In genomic region chr2:239393401-239393940, GRCh38 we compare ENCODE assay signal across 14 cellular contexts. TPM values are rescaled to one million over a fixed set of nuclear protein-coding genes. Genes with fewer than 3 reads are reported as not detected.
A peak's percentile ranks its signal among the peaks of the same experiment; 100 is the strongest.
DNase-seq lines count a peak whose midpoint lies in the region; ATAC-seq, FAIRE-seq and TF ChIP-seq lines count a peak whose summit lies in the region.
"Had no signal": no experiment of that assay in that cellular context is flagged by ENCODE, and none has a peak within 500 bp of the region (broad histone marks: within the 10 kb centered on the region; RNA-seq: fewer than 3 reads in every experiment).

No MANE protein-coding gene starts in this region.

- TF ChIP-seq POLR2A in right lobe of liver (IDR thresholded peaks at IDR 0.05): no peak
- TF ChIP-seq POLR2A in HepG2 (IDR thresholded peaks at IDR 0.05; ENCODE audit: insufficient read depth in 1 of 2, low read depth in 2 of 2, low read length in 2 of 2): no peak

- peaks cover 30% of the 10 kb centered on the region for H3K36me3 Mint-ChIP-seq in dendritic cell treated with granulocyte-macrophage colony-stimulating factor and Interleukin-4, amounts not matched to agents 40 ng/mL and 50 ng/mL, for 4 days (ENCODE audit: low read depth)
- H3K36me3 Mint-ChIP-seq in mesothelial cell of epicardium: peaks cover 7% of the 10 kb centered on the region
- H3K36me3 Mint-ChIP-seq in naive thymus-derived CD4-positive, alpha-beta T cell: peaks cover 0 to 19% (median 6%) of the 10 kb centered on the region in 5 donors

- H4K20me1 ChIP-seq in HepG2 (ENCODE audit: insufficient read depth, low read length): peaks cover 60% of the 10 kb centered on the region

- no peaks in the 10 kb centered on the region for H3K27me3 Mint-ChIP-seq in dendritic cell treated with granulocyte-macrophage colony-stimulating factor and Interleukin-4, amounts not matched to agents 40 ng/mL and 50 ng/mL, for 4 days
- no peaks in the 10 kb centered on the region for H3K27me3 Mint-ChIP-seq in mesothelial cell of epicardium (ENCODE audit: low read depth)
- H3K27me3 Mint-ChIP-seq in naive thymus-derived CD4-positive, alpha-beta T cell: no peaks in the 10 kb centered on the region
- H3K27me3 Mint-ChIP-seq: CD4-positive, alpha-beta T cell had no signal

- H2AFZ ChIP-seq in HepG2 (ENCODE audit: low read length): no peak overlapping the region

- POLR2A ChIA-PET in HepG2 (lab: Yijun Ruan, JAX): interaction anchor here (5.1 kb wide), 1 partner anchor 8 kb away, joined by 20 read pairs; the partner anchor contains the start of gene HDAC4
- POLR2A ChIA-PET in naive thymus-derived CD4-positive, alpha-beta T cell (lab: Charles Lee): interaction anchor here (1.3 to 2.0 kb wide), 2 partner anchors 65 to 97 kb away, joined by 4 to 7 read pairs; no protein-coding TSS in a partner anchor

- in situ Hi-C loops in HepG2 (cut with HindIII; ENCODE audit: extremely low pct_ligation_motif_present, low pct_unique_long_range_greater_than_20kb): no loop called here
- in situ Hi-C loops in brain microvascular endothelial cell (cut with HindIII; ENCODE audit: low pct_ligation_motif_present, low sequenced_read_pairs): no loop called here

- H3K9me3 ChIP-seq in right lobe of liver (no peaks in the 10 kb centered on the region), HepG2 (ENCODE audit: low read length) (no peaks in the 10 kb centered on the region)
- no peaks in the 10 kb centered on the region for H3K9me3 ChIP-seq in naive thymus-derived CD4-positive, alpha-beta T cell (ENCODE audit: control insufficient read depth in 2 of 3, low read length in 3 of 3)
- H3K9me3 ChIP-seq: esophagus squamous epithelium had no signal

- H3K4me3 ChIP-seq in right lobe of liver (no peak overlapping the region), HepG2 (replicated peaks in 1 of 3; ENCODE audit: insufficient read depth in 1 of 3, low read depth in 2 of 3, low read length in 3 of 3) (no peak overlapping the region), brain microvascular endothelial cell (ENCODE audit: low read depth, low read length) (no peak overlapping the region)
- H3K4me3 ChIP-seq in naive thymus-derived CD4-positive, alpha-beta T cell (ENCODE audit: low read length): no peak overlapping the region
- H3K4me3 ChIP-seq: esophagus squamous epithelium had no signal

- H3K27me3 ChIP-seq in right lobe of liver: no peaks in the 10 kb centered on the region
- no peaks in the 10 kb centered on the region for H3K27me3 ChIP-seq in HepG2 (ENCODE audit: control insufficient read depth in 1 of 2, insufficient read depth in 2 of 2, low read length in 2 of 2)
- no peaks in the 10 kb centered on the region for H3K27me3 ChIP-seq in brain microvascular endothelial cell (replicated peaks)
- H3K27me3 ChIP-seq in naive thymus-derived CD4-positive, alpha-beta T cell (ENCODE audit: control insufficient read depth in 2 of 2, insufficient read depth in 2 of 2, low read length in 2 of 2): no peaks in the 10 kb centered on the region
- H3K27me3 ChIP-seq: esophagus squamous epithelium had no signal

- H3K79me2 ChIP-seq in HepG2 (ENCODE audit: insufficient read depth, low read length): peaks cover 84% of the 10 kb centered on the region

- no peak for FAIRE-seq in HepG2 (lab: Jason Lieb, UNC)
- FAIRE-seq: kidney had no signal

- no peak overlapping the region for H3K4me3 Mint-ChIP-seq in dendritic cell treated with granulocyte-macrophage colony-stimulating factor and Interleukin-4, amounts not matched to agents 40 ng/mL and 50 ng/mL, for 4 days
- H3K4me3 Mint-ChIP-seq in mesothelial cell of epicardium: no peak overlapping the region
- H3K4me3 Mint-ChIP-seq in naive thymus-derived CD4-positive, alpha-beta T cell: peak overlapping the region in 1 of 10 donors; percentile 14
- H3K4me3 Mint-ChIP-seq: CD4-positive, alpha-beta T cell had no signal

- TF ChIP-seq EP300 in HepG2 (IDR thresholded peaks at IDR 0.05; ENCODE audit: low read depth in 2 of 2, low read length in 2 of 2) (no peak), HepG2 (CRISPR knock-in tag; IDR thresholded peaks at IDR 0.05; ENCODE audit: borderline replicate concordance) (no peak)

- DNase-seq in right lobe of liver (peak; percentile 43 to 60 (median 58)), HepG2 (ENCODE audit: low spot score) (no peak), mesothelial cell of epicardium (ENCODE audit: low spot score in 2 of 2, unreplicated experiment in 2 of 2) (no peak), brain microvascular endothelial cell (no peak), NCI-H187 treated with DMSO at 0.1 percent for 48 hours (lab: John Stamatoyannopoulos, UW) (no peak)
- no peak for DNase-seq in naive thymus-derived CD4-positive, alpha-beta T cell
- DNase-seq: CD4-positive, alpha-beta T cell; cerebellar nuclear complex; esophagus squamous epithelium; kidney; MM.1S had no signal

- no TSS peak for BruUV-seq in HepG2 (replicated peaks; lab: Mats Ljungman, UMichigan)

- H3K27ac Mint-ChIP-seq in dendritic cell treated with granulocyte-macrophage colony-stimulating factor and Interleukin-4, amounts not matched to agents 40 ng/mL and 50 ng/mL, for 4 days: peak overlapping the region; percentile 60
- H3K27ac Mint-ChIP-seq in mesothelial cell of epicardium: peak overlapping the region; percentile 27
- peak overlapping the region in 2 of 9 donors; percentile 53 to 61 for H3K27ac Mint-ChIP-seq in naive thymus-derived CD4-positive, alpha-beta T cell
- H3K27ac Mint-ChIP-seq: CD4-positive, alpha-beta T cell had no signal

- no peaks in the 10 kb centered on the region for H3K36me3 ChIP-seq in right lobe of liver
- peaks cover 4 to 5% of the 10 kb centered on the region in 2 experiments; a peak in 2 of 5 replicates for H3K36me3 ChIP-seq in HepG2 (replicated peaks in 1 of 2; ENCODE audit: control insufficient read depth in 1 of 2, insufficient read depth in 2 of 2, low read length in 2 of 2)
- H3K36me3 ChIP-seq in brain microvascular endothelial cell (replicated peaks): no peaks in the 10 kb centered on the region
- H3K36me3 ChIP-seq in naive thymus-derived CD4-positive, alpha-beta T cell (ENCODE audit: control insufficient read depth in 2 of 3, insufficient read depth in 3 of 3, low read length in 3 of 3): peaks cover 0 to 1% (median 0%) of the 10 kb centered on the region in 3 experiments

- intact Hi-C loops in right lobe of liver (cut with DNase I) (no loop called here), HepG2 (cut with micrococcal nuclease; ENCODE audit: unreplicated experiment) (no loop called here)
- intact Hi-C loops in dendritic cell treated with granulocyte-macrophage colony-stimulating factor and Interleukin-4, amounts not matched to agents 40 ng/mL and 50 ng/mL, for 4 days (cut with micrococcal nuclease): no loop called here
- intact Hi-C loops in naive thymus-derived CD4-positive, alpha-beta T cell (cut with micrococcal nuclease): loop anchor here in 1 of 2 donors (10.0 kb wide), 1 partner anchor 249 kb away; no protein-coding TSS in a partner anchor

- CTCF ChIA-PET in HepG2 (lab: Yijun Ruan, JAX; ENCODE audit: low intra/inter-chr PET ratio, low total read pairs): no interaction called here
- CTCF ChIA-PET in naive thymus-derived CD4-positive, alpha-beta T cell (lab: Charles Lee): interaction anchor here (0.6 to 2.0 kb wide), 2 partner anchors 13 to 35 kb away, joined by 4 to 9 read pairs; no protein-coding TSS in a partner anchor

- 50% methylated on average over 6 of the region's 7 CpGs for WGBS in right lobe of liver (ENCODE audit: insufficient coverage, low coverage, low lambda C conversion rate, missing lambda C conversion rate)
- 94% methylated on average over 7 of the region's 7 CpGs for WGBS in HepG2 (ENCODE audit: low lambda C conversion rate)

- no peaks in the 10 kb centered on the region for H3K9me3 Mint-ChIP-seq in dendritic cell treated with granulocyte-macrophage colony-stimulating factor and Interleukin-4, amounts not matched to agents 40 ng/mL and 50 ng/mL, for 4 days
- no peaks in the 10 kb centered on the region for H3K9me3 Mint-ChIP-seq in mesothelial cell of epicardium
- no peaks in the 10 kb centered on the region for H3K9me3 Mint-ChIP-seq in naive thymus-derived CD4-positive, alpha-beta T cell
- H3K9me3 Mint-ChIP-seq: CD4-positive, alpha-beta T cell had no signal

- no peak overlapping the region for H3K4me2 ChIP-seq in HepG2 (ENCODE audit: low read depth, low read length)

- H3K4me1 ChIP-seq in right lobe of liver (peaks cover 0 to 10% (median 4%) of the 10 kb centered on the region in 4 donors), HepG2 (ENCODE audit: insufficient read depth, low read length) (peaks cover 28% of the 10 kb centered on the region)
- H3K4me1 ChIP-seq in naive thymus-derived CD4-positive, alpha-beta T cell (ENCODE audit: control insufficient read depth in 2 of 2, insufficient read depth in 2 of 2, low read length in 2 of 2): peaks cover 4 to 10% of the 10 kb centered on the region in 2 donors

- TF ChIP-seq CTCF in right lobe of liver (IDR thresholded peaks at IDR 0.05): no peak
- no peak for TF ChIP-seq CTCF in HepG2 (CRISPR knock-in tag; IDR thresholded peaks at IDR 0.05)
- TF ChIP-seq CTCF in mesothelial cell of epicardium (IDR thresholded peaks at IDR 0.05; ENCODE audit: unreplicated experiment): no peak
- TF ChIP-seq CTCF in brain microvascular endothelial cell (IDR thresholded peaks at IDR 0.05; ENCODE audit: low read depth, low read length, missing control alignments): no peak

- H3K27ac ChIP-seq in right lobe of liver (no peak overlapping the region), HepG2 (ENCODE audit: extremely low read length, insufficient read depth, low read length) (no peak overlapping the region), brain microvascular endothelial cell (no peak overlapping the region)
- H3K27ac ChIP-seq in naive thymus-derived CD4-positive, alpha-beta T cell (ENCODE audit: low read depth, low read length): no peak overlapping the region
- H3K27ac ChIP-seq: HL-60 had no signal

- H3K9ac ChIP-seq in HepG2 (ENCODE audit: insufficient read depth, low read depth, low read length): no peak overlapping the region

- peaks cover 53% of the 10 kb centered on the region for H3K4me1 Mint-ChIP-seq in dendritic cell treated with granulocyte-macrophage colony-stimulating factor and Interleukin-4, amounts not matched to agents 40 ng/mL and 50 ng/mL, for 4 days (ENCODE audit: low read depth)
- H3K4me1 Mint-ChIP-seq in mesothelial cell of epicardium: peaks cover 24% of the 10 kb centered on the region
- peaks cover 19 to 50% (median 40%) of the 10 kb centered on the region in 7 donors for H3K4me1 Mint-ChIP-seq in naive thymus-derived CD4-positive, alpha-beta T cell

- TF ChIP-seq RAD21 in HepG2 (CRISPR knock-in tag; IDR thresholded peaks at IDR 0.05): no peak

- ATAC-seq in right lobe of liver (peak; percentile 30 to 65 (median 57)), HepG2 (no peak), GM21423 (IDR thresholded peaks at IDR 0.05; ENCODE audit: unreplicated experiment) (no peak)
- no peak for ATAC-seq in naive thymus-derived CD4-positive, alpha-beta T cell

RNA-seq across cellular contexts. Expression of gene HDAC4, which starts 7.3 kb away (rescaled TPM):
- 10 to 100 TPM in 5 of 6 experiments, 1 to 10 TPM in 1; 8.9 to 22.4 (median 14.7) TPM for total RNA-seq in right lobe of liver
- total RNA-seq in HepG2 (2016; rRNA removed; fragmentation: Illumina TruSeq; extraction: Trizol): 9.1 and 10.1 TPM in 2 replicates
- total RNA-seq in HepG2 (2016; cell fraction: cytosol; rRNA removed; fragmentation: Illumina TruSeq; extraction: Trizol; ENCODE audit: low read depth): 19.0 and 23.2 TPM in 2 replicates
- total RNA-seq in HepG2 (2016; cell fraction: insoluble cytoplasmic fraction; rRNA removed; fragmentation: Illumina TruSeq; extraction: Trizol): 8.7 and 10.2 TPM in 2 replicates
- total RNA-seq in HepG2 (2016; cell fraction: membrane; rRNA removed; fragmentation: Illumina TruSeq; extraction: Trizol): 8.0 and 11.2 TPM in 2 replicates
- 14.9 and 20.4 TPM in 2 replicates for total RNA-seq in HepG2 (2016; cell fraction: nucleus; rRNA removed; fragmentation: Illumina TruSeq; extraction: Trizol)
- 11.5 and 11.9 TPM in 2 replicates for polyA plus RNA-seq in HepG2 (2011; rRNA removed)
- polyA plus RNA-seq in HepG2 (2011; cell fraction: cytosol; rRNA removed): 6.8 and 7.6 TPM in 2 replicates
- polyA plus RNA-seq in HepG2 (2011; cell fraction: nucleus; rRNA removed): 60.5 and 78.4 TPM in 2 replicates
- 8.7 and 10.7 TPM in 2 replicates for polyA plus RNA-seq in HepG2 (2012)
- polyA plus RNA-seq in HepG2 (2016; cell fraction: cytosol; fragmentation: Illumina TruSeq; extraction: Trizol; ENCODE audit: low read depth): 0.57 and 0.92 TPM in 2 replicates
- 5.1 and 7.0 TPM in 2 replicates for polyA plus RNA-seq in HepG2 (2016; cell fraction: insoluble cytoplasmic fraction; fragmentation: Illumina TruSeq; extraction: Trizol; ENCODE audit: low read depth)
- 1.6 and 2.5 TPM in 2 replicates for polyA plus RNA-seq in HepG2 (2016; cell fraction: membrane; fragmentation: Illumina TruSeq; extraction: Trizol; ENCODE audit: low read depth)
- 12.4 and 16.1 TPM in 2 replicates for polyA plus RNA-seq in HepG2 (2016; cell fraction: nucleus; fragmentation: Illumina TruSeq; extraction: Trizol; ENCODE audit: insufficient read depth, low read depth)
- polyA minus RNA-seq in HepG2 (2011; rRNA and poly(A)+ RNA removed; ENCODE audit: low replicate concordance): 27.5 and 29.0 TPM in 2 replicates
- 10.9 and 14.4 TPM in 2 replicates for polyA minus RNA-seq in HepG2 (2011; cell fraction: cytosol; rRNA and poly(A)+ RNA removed)
- polyA minus RNA-seq in HepG2 (2011; cell fraction: nucleus; rRNA and poly(A)+ RNA removed): 64.9 and 80.1 TPM in 2 replicates
- 45.8 to 59.2 TPM (median 48.9 TPM) in 3 replicates for total RNA-seq in mesothelial cell of epicardium
- total RNA-seq in naive thymus-derived CD4-positive, alpha-beta T cell: 100 to 1,000 TPM in 1 of 5 experiments, 10 to 100 TPM in 4; 42.3 to 101 (median 62.3) TPM
- polyA plus RNA-seq in naive thymus-derived CD4-positive, alpha-beta T cell: 10 to 100 TPM in 1 of 2 donors, 1 to 10 TPM in 1; 7.4 to 11.6 TPM

Comparison
In these comparisons a context has a peak if more than half of its experiments do, and no peak if none do; other contexts are left out.
1. ATAC-seq: peak in right lobe of liver (4 of 4); none in HepG2 (single experiment), naive thymus-derived CD4-positive, alpha-beta T cell (single experiment) and GM21423 (single experiment).
2. DNase-seq: peak in right lobe of liver (3 of 3); none in HepG2 (single experiment), mesothelial cell of epicardium (0 of 2), brain microvascular endothelial cell (single experiment), naive thymus-derived CD4-positive, alpha-beta T cell (0 of 9) and NCI-H187 treated with DMSO at 0.1 percent for 48 hours (single experiment).